ENCODE assay signal across 8 cellular contexts in genomic region chr1:212699104-212699838, GRCh38. TPM values are rescaled to one million over a fixed set of nuclear protein-coding genes. Genes with fewer than 3 reads are reported as not detected.
DNase-seq lines count a peak whose midpoint lies in the region; ATAC-seq and TF ChIP-seq lines count a peak whose summit lies in the region.

No MANE protein-coding gene starts in this region.

- intact Hi-C loops in right cardiac atrium (cut with DNase I) (no loop called here), sciatic nerve (cut with DNase I) (no loop called here)

- H3K27me3 ChIP-seq in CD8-positive, alpha-beta memory T cell (ENCODE audit: insufficient read depth, low read length, poor library complexity, severe bottlenecking), result peaks cover 4% of the 10 kb centered on the region
- H3K27me3 ChIP-seq in RWPE2 (ENCODE audit: insufficient read depth, poor library complexity, severe bottlenecking) (peaks cover 38% of the 10 kb centered on the region), right cardiac atrium (ENCODE audit: control insufficient read depth, insufficient read depth) (no peaks in the 10 kb centered on the region)

- H3K4me3 Mint-ChIP-seq in CD8-positive, alpha-beta memory T cell, result peak overlapping the region; percentile 81 to 92 (median 88)

- H3K36me3 ChIP-seq in CD8-positive, alpha-beta memory T cell (ENCODE audit: insufficient read depth, low read length), result no peaks in the 10 kb centered on the region
- no peaks in the 10 kb centered on the region for H3K36me3 ChIP-seq in RWPE2 (ENCODE audit: low read depth)

- H3K4me1 Mint-ChIP-seq in CD8-positive, alpha-beta memory T cell, result peaks cover 48 to 71% (median 59%) of the 10 kb centered on the region in 3 donors

- ATAC-seq in GM19438 (IDR thresholded peaks at IDR 0.05; ENCODE audit: low read depth, unreplicated experiment) (peak; percentile 65), RWPE2 (ENCODE audit: low read depth) (peak; percentile 75), right cardiac atrium (peak; percentile 52 to 79), sciatic nerve (peak; percentile 74)
- peak; percentile 76 to 84 for ATAC-seq in activated naive CD4-positive, alpha-beta T cell treated with anti-CD3 and anti-CD28 coated beads, Interleukin-2, amount 50 U/mL, for 72 hours

- H3K4me3 ChIP-seq in CD8-positive, alpha-beta memory T cell (ENCODE audit: low read length), result peak overlapping the region; percentile 26
- H3K4me3 ChIP-seq in RWPE2 (ENCODE audit: severe bottlenecking) (peak overlapping the region; percentile 35), right cardiac atrium (ENCODE audit: low read length) (peak overlapping the region; percentile 57)

- DNase-seq in CD8-positive, alpha-beta memory T cell, result peak; percentile 27 to 61 (median 33)
- peak; percentile 50 for DNase-seq in HT-29 (ENCODE audit: low spot score)
- DNase-seq in RWPE2 (ENCODE audit: low spot score), result no peak
- DNase-seq in activated naive CD4-positive, alpha-beta T cell treated with anti-CD3 and anti-CD28 coated beads, Interleukin-2, amount 50 U/mL, for 72 hours (ENCODE audit: low spot score in 2 of 2), result peak; percentile 71 to 75
- DNase-seq in right cardiac atrium, result peak; percentile 40 to 76 (median 74)
- peak; percentile 65 for DNase-seq in sciatic nerve (ENCODE audit: low spot score)
- no peak for DNase-seq in dedifferentiated amniotic fluid mesenchymal stem cell (ENCODE audit: extremely low spot score)

- peak; percentile 29 for TF ChIP-seq CTCF in RWPE2 (IDR thresholded peaks at IDR 0.05; ENCODE audit: poor library complexity, severe bottlenecking)

- CTCF ChIA-PET in CD8-positive, alpha-beta memory T cell (lab: Charles Lee), result interaction anchor here (1.0 to 1.3 kb wide), 2 partner anchors 11 to 34 kb away, joined by 3 read pairs; no protein-coding TSS in a partner anchor

- WGBS in right cardiac atrium, result 2% methylated on average over 72 of the region's 72 CpGs

- no peak overlapping the region for H3K27ac ChIP-seq in CD8-positive, alpha-beta memory T cell (ENCODE audit: low read depth, low read length)
- H3K27ac ChIP-seq in RWPE2 (ENCODE audit: poor library complexity, severe bottlenecking) (no peak overlapping the region), right cardiac atrium (ENCODE audit: low read length) (no peak overlapping the region)

- POLR2A ChIA-PET in CD8-positive, alpha-beta memory T cell (lab: Charles Lee), result no interaction called here

- H3K36me3 Mint-ChIP-seq in CD8-positive, alpha-beta memory T cell, result peaks cover 0 to 2% (median 0%) of the 10 kb centered on the region in 3 donors
- peaks cover 11 to 12% of the 10 kb centered on the region in 2 donors for H3K36me3 Mint-ChIP-seq in activated naive CD4-positive, alpha-beta T cell treated with anti-CD3 and anti-CD28 coated beads, Interleukin-2, amount 50 U/mL, for 72 hours

- peaks cover 0 to 1% of the 10 kb centered on the region in 2 donors for H3K27me3 Mint-ChIP-seq in CD8-positive, alpha-beta memory T cell

- peak overlapping the region in 5 of 8 donors; percentile 54 to 93 (median 84) for H3K27ac Mint-ChIP-seq in CD8-positive, alpha-beta memory T cell
- peak overlapping the region; percentile 56 to 82 for H3K27ac Mint-ChIP-seq in activated naive CD4-positive, alpha-beta T cell treated with anti-CD3 and anti-CD28 coated beads, Interleukin-2, amount 50 U/mL, for 72 hours

- peaks cover 17% of the 10 kb centered on the region for H3K4me1 ChIP-seq in CD8-positive, alpha-beta memory T cell (ENCODE audit: insufficient read depth, low read length)
- H3K4me1 ChIP-seq in RWPE2 (ENCODE audit: insufficient read depth, poor library complexity, severe bottlenecking) (no peaks in the 10 kb centered on the region), right cardiac atrium (ENCODE audit: control insufficient read depth, insufficient read depth, low read length) (no peaks in the 10 kb centered on the region)

- H3K9me3 Mint-ChIP-seq in CD8-positive, alpha-beta memory T cell, result no peaks in the 10 kb centered on the region
- no peaks in the 10 kb centered on the region for H3K9me3 Mint-ChIP-seq in activated naive CD4-positive, alpha-beta T cell treated with anti-CD3 and anti-CD28 coated beads, Interleukin-2, amount 50 U/mL, for 72 hours

- H3K9me3 ChIP-seq in CD8-positive, alpha-beta memory T cell (ENCODE audit: low read length), result no peaks in the 10 kb centered on the region
- no peaks in the 10 kb centered on the region for H3K9me3 ChIP-seq in RWPE2 (ENCODE audit: severe bottlenecking)
- H3K9me3 ChIP-seq in right cardiac atrium (ENCODE audit: control insufficient read depth, low read length), result no peaks in the 10 kb centered on the region

RNA-seq across cellular contexts. Expression of gene BATF3, which starts 0.4 kb away (rescaled TPM):
- total RNA-seq in CD8-positive, alpha-beta memory T cell, result 100 to 1,000 TPM; 147 to 159 TPM
- 0.84 TPM for polyA plus RNA-seq in CD8-positive, alpha-beta memory T cell
- 0.23 and 0.34 TPM in 2 replicates for total RNA-seq in HT-29 (2014; rRNA removed; shearing (Covaris generic))
- total RNA-seq in activated naive CD4-positive, alpha-beta T cell treated with anti-CD3 and anti-CD28 coated beads, Interleukin-2, amount 50 U/mL, for 72 hours, result 10 to 100 TPM; 14.0 to 31.4 TPM
- total RNA-seq in right cardiac atrium (1 to 10 TPM in 2 of 4 donors, under 1 TPM in 2; 0.49 to 3.1 (median 0.94) TPM), sciatic nerve (6.5 TPM)
- polyA plus RNA-seq in right cardiac atrium, result 0.75 TPM

Comparison
In these comparisons a context has a peak if more than half of its experiments do, and no peak if none do; other contexts are left out.
1. DNase-seq: peak in CD8-positive, alpha-beta memory T cell (5 of 5), HT-29 (single experiment), activated naive CD4-positive, alpha-beta T cell treated with anti-CD3 and anti-CD28 coated beads, Interleukin-2, amount 50 U/mL, for 72 hours (2 of 2), right cardiac atrium (3 of 3) and sciatic nerve (single experiment); none in RWPE2 (single experiment) and dedifferentiated amniotic fluid mesenchymal stem cell (single experiment).
2. RNA of gene BATF3, which starts 0.4 kb away (total RNA-seq): 147 to 159 TPM in CD8-positive, alpha-beta memory T cell; 14.0 to 31.4 TPM in activated naive CD4-positive, alpha-beta T cell treated with anti-CD3 and anti-CD28 coated beads, Interleukin-2, amount 50 U/mL, for 72 hours, 6.5 TPM in sciatic nerve (single experiment), 0.49 to 3.1 TPM in right cardiac atrium and 0.23 to 0.34 TPM in HT-29; every median in the first group is over 4 times any median in the second.
3. Peak in every context shown above with its lines, with median percentiles within 50 percentile points of each other: H3K4me3 ChIP-seq and ATAC-seq.